12 cellular contexts compared by ENCODE assay signal in the genomic region with DNA sequence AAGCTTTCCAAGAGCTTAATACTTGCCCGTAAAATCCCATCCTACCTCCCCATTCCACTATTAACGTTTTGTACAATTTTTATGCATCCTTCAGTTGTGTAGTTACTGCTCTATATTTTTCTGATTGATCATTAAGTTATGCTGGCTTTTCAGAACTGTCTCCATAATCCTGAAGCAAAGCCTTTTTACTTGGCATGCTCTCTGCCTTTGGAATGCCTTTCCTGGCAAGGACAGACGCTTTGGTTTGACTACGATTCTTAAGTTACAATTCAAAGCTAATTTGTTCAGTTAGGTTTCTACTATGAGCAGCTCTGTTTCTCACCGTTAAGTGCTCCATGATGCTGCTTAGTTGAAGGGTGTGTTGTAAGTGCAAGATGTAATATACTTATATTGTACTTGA.
DNase-seq lines count a peak whose midpoint lies in the region; ATAC-seq and TF ChIP-seq lines count a peak whose summit lies in the region.
"Had no signal": no experiment of that assay in that cellular context is flagged by ENCODE, and none has a peak within 500 bp of the region (broad histone marks: within the 10 kb centered on the region; RNA-seq: fewer than 3 reads in every experiment).

No MANE protein-coding gene starts in this region.

- H3K36me3 ChIP-seq in right atrium auricular region = peaks cover under 1% of the 10 kb centered on the region
- H3K36me3 ChIP-seq in fibroblast of lung (ENCODE audit: control insufficient read depth, insufficient read depth, low read length) = no peaks in the 10 kb centered on the region
- H3K36me3 ChIP-seq: cardiac muscle cell had no signal

- TF ChIP-seq CTCF in right atrium auricular region (IDR thresholded peaks at IDR 0.05) = no peak
- TF ChIP-seq CTCF in fibroblast of lung (conservative IDR thresholded peaks at IDR 0.05 in 1 of 2, IDR thresholded peaks at IDR 0.05 in 1 of 2; ENCODE audit: low read depth in 1 of 2, low read length in 2 of 2) = no peak
- no peak for TF ChIP-seq CTCF in retinal pigment epithelial cell (conservative IDR thresholded peaks at IDR 0.05; ENCODE audit: low read depth, low read length)

- H3K27me3 ChIP-seq in right atrium auricular region (no peaks in the 10 kb centered on the region), fibroblast of lung (ENCODE audit: control insufficient read depth, insufficient read depth, low read length) (no peaks in the 10 kb centered on the region)

- H3K79me2 ChIP-seq in fibroblast of lung (ENCODE audit: control insufficient read depth, insufficient read depth, low read length) = no peaks in the 10 kb centered on the region

- H3K27ac ChIP-seq in right atrium auricular region (peak overlapping the region; percentile 46 to 83), fibroblast of lung (ENCODE audit: insufficient read depth, low read length) (no peak overlapping the region)
- H3K27ac ChIP-seq: cardiac muscle cell had no signal

- H2AFZ ChIP-seq in fibroblast of lung (ENCODE audit: low read length) = no peak overlapping the region

- no peaks in the 10 kb centered on the region for H3K9me3 ChIP-seq in right atrium auricular region
- no peaks in the 10 kb centered on the region for H3K9me3 ChIP-seq in fibroblast of lung (ENCODE audit: control insufficient read depth, insufficient read depth, low read depth, low read length)

- ATAC-seq in left ventricle myocardium superior = no peak
- ATAC-seq in GM21737 (IDR thresholded peaks at IDR 0.05; ENCODE audit: unreplicated experiment) = no peak
- ATAC-seq in HG03439 (IDR thresholded peaks at IDR 0.05; ENCODE audit: unreplicated experiment) = no peak

- H3K9ac ChIP-seq in fibroblast of lung (ENCODE audit: insufficient read depth, low read length) = no peak overlapping the region

- H4K20me1 ChIP-seq in fibroblast of lung (ENCODE audit: control insufficient read depth, extremely low read depth, insufficient read depth, low read length) = no peaks in the 10 kb centered on the region

- peak overlapping the region; percentile 55 for H3K4me2 ChIP-seq in fibroblast of lung (ENCODE audit: extremely low read depth, insufficient read depth, low read length)

- intact Hi-C loops in left ventricle myocardium superior (cut with micrococcal nuclease) = no loop called here

- H3K4me3 ChIP-seq in right atrium auricular region (no peak overlapping the region), fibroblast of lung (replicated peaks in 1 of 4; ENCODE audit: control extremely low read depth in 1 of 4, insufficient read depth in 1 of 4, low read depth in 3 of 4, low read length in 4 of 4) (peak overlapping the region in 1 of 4 experiments; percentile 11), retinal pigment epithelial cell (ENCODE audit: low read length) (no peak overlapping the region)
- H3K4me3 ChIP-seq: cardiac muscle cell had no signal

- H3K4me1 ChIP-seq in right atrium auricular region (peaks cover 0 to 6% of the 10 kb centered on the region in 2 donors), fibroblast of lung (ENCODE audit: control insufficient read depth, extremely low read depth, insufficient read depth, low read length) (peaks cover 4% of the 10 kb centered on the region)

- DNase-seq in right atrium auricular region (ENCODE audit: low spot score) = no peak
- DNase-seq in left ventricle myocardium superior = no peak
- DNase-seq in fibroblast of lung (ENCODE audit: low read depth in 2 of 2) = peak; percentile 70 to 77
- DNase-seq in retinal pigment epithelial cell (ENCODE audit: low read depth) = peak; percentile 80
- no peak for DNase-seq in stimulated activated CD8-positive, alpha-beta memory T cell treated with anti-CD3 and anti-CD28 coated beads, Interleukin-4, amount 100 ng/mL, for 48 hours
- no peak for DNase-seq in GDM1 (lab: John Stamatoyannopoulos, UW)
- DNase-seq: activated CD4-positive, alpha-beta T cell treated with anti-CD3 and anti-CD28 coated beads, Interleukin-2, amount 50 U/mL, for 4 hours; NCI-H1417; T-helper 9 cell had no signal

Comparison
In these comparisons a context has a peak if more than half of its experiments do, and no peak if none do; other contexts are left out.
1. DNase-seq: peak in fibroblast of lung (2 of 2) and retinal pigment epithelial cell (single experiment); none in right atrium auricular region (single experiment), left ventricle myocardium superior (single experiment), stimulated activated CD8-positive, alpha-beta memory T cell treated with anti-CD3 and anti-CD28 coated beads, Interleukin-4, amount 100 ng/mL, for 48 hours (single experiment) and GDM1 (single experiment).